18 cellular contexts compared by ENCODE assay signal in the genomic region with DNA sequence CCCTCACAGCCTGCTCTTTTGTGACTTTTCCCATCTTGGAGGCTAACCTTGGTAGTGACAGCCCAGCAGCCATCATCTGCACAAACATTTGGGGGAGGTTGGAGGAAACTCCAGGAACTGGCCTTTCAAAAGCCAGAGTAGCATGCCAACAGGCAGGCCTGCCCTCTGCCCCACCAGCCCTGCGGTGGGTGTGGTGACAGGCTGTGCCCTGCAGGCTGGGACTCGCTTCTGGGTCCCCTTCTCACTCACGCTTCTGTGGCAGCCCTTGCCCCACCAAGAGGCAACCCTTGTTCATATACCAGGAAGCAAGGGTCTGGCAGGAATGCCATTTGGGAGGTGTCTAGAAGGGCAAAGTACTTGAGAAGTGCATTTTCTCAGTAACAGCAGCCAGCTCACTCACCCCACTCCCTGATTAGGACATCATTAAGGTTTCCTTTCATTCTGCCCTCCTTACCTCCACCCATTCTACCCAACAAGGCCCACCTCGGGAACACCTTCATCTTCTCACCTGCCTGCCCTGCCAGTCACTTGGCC. TPM values are rescaled to one million over a fixed set of nuclear protein-coding genes. Genes with fewer than 3 reads are reported as not detected.
DNase-seq lines count a peak whose midpoint lies in the region; ATAC-seq, FAIRE-seq and TF ChIP-seq lines count a peak whose summit lies in the region.
"Had no signal": no experiment of that assay in that cellular context is flagged by ENCODE, and none has a peak within 500 bp of the region (broad histone marks: within the 10 kb centered on the region; RNA-seq: fewer than 3 reads in every experiment).

No MANE protein-coding gene starts in this region.

- H3K4me3 ChIP-seq in bronchial epithelial cell (ENCODE audit: low read depth, low read length) (no peak overlapping the region), esophagus squamous epithelium (no peak overlapping the region), small intestine (ENCODE audit: low read depth in 1 of 2, low read length in 2 of 2) (no peak overlapping the region)
- H3K4me3 ChIP-seq: BLaER1 treated with 17β-estradiol and CSF1 and Interleukin-3, amounts not matched to agents 10 nM and 100 nM had no signal

- peak overlapping the region; percentile 28 to 80 (median 60) for H3K27ac ChIP-seq in esophagus squamous epithelium
- peak overlapping the region in 1 of 2 donors; percentile 70 for H3K27ac ChIP-seq in small intestine (ENCODE audit: low read depth in 1 of 2, low read length in 1 of 2)
- H3K27ac ChIP-seq: BLaER1 treated with 17β-estradiol and CSF1 and Interleukin-3, amounts not matched to agents 10 nM and 100 nM had no signal

- DNase-seq in bronchial epithelial cell (ENCODE audit: low read depth): peak; percentile 6
- no peak for DNase-seq in esophagus squamous epithelium (lab: John Stamatoyannopoulos, UW)
- DNase-seq in small intestine: peak; percentile 88
- DNase-seq in ureter (ENCODE audit: low spot score): peak; percentile 81
- no peak for DNase-seq in SHP77 (lab: John Stamatoyannopoulos, UW)
- DNase-seq in WTC11 (ENCODE audit: low spot score): no peak
- no peak for DNase-seq in HuH-7 (ENCODE audit: low spot score)
- DNase-seq in SKM-1 treated with dmso at 0.1 percent for 144 hours (lab: John Stamatoyannopoulos, UW; ENCODE audit: unreplicated experiment): no peak
- DNase-seq: Calu3; CD8-positive, alpha-beta T cell; DMS79 treated with DMSO at 0.1 percent for 48 hours; GF-D8; H9 had no signal

- FAIRE-seq in bronchial epithelial cell (lab: Jason Lieb, UNC) (no peak), small intestine (lab: Jason Lieb, UNC) (no peak)
- FAIRE-seq: H1, HepG2 had no signal

- no peak for TF ChIP-seq POLR2A in esophagus squamous epithelium (IDR thresholded peaks at IDR 0.05)

- POLR2A ChIA-PET in WTC11 (lab: Charles Lee): no interaction called here

- H3K9me3 Mint-ChIP-seq in WTC11: peaks cover 43% of the 10 kb centered on the region
- H3K9me3 Mint-ChIP-seq: CD8-positive, alpha-beta T cell had no signal

- H3K27me3 ChIP-seq in bronchial epithelial cell (ENCODE audit: control insufficient read depth, insufficient read depth, low read length) (no peaks in the 10 kb centered on the region), esophagus squamous epithelium (peaks cover 0 to 30% (median 0%) of the 10 kb centered on the region in 4 donors), small intestine (ENCODE audit: control insufficient read depth in 2 of 2, insufficient read depth in 2 of 2, low read length in 2 of 2) (peaks cover 0 to 2% of the 10 kb centered on the region in 2 donors)
- H3K27me3 ChIP-seq: BLaER1 treated with 17β-estradiol and CSF1 and Interleukin-3, amounts not matched to agents 10 nM and 100 nM had no signal

- H3K4me1 ChIP-seq in esophagus squamous epithelium: peaks cover 0 to 33% (median 3%) of the 10 kb centered on the region in 3 donors
- peaks cover 2 to 4% of the 10 kb centered on the region in 2 donors for H3K4me1 ChIP-seq in small intestine (ENCODE audit: control insufficient read depth in 2 of 2, insufficient read depth in 1 of 2, low read depth in 1 of 2, low read length in 1 of 2)

- H3K27ac Mint-ChIP-seq in WTC11: no peak overlapping the region
- H3K27ac Mint-ChIP-seq: B cell; CD8-positive, alpha-beta T cell had no signal

- H3K36me3 ChIP-seq in bronchial epithelial cell (ENCODE audit: control insufficient read depth, insufficient read depth, low read length) (no peaks in the 10 kb centered on the region), esophagus squamous epithelium (no peaks in the 10 kb centered on the region), small intestine (ENCODE audit: control insufficient read depth in 2 of 2, insufficient read depth in 2 of 2, low read length in 2 of 2) (no peaks in the 10 kb centered on the region)
- H3K36me3 ChIP-seq: BLaER1 treated with 17β-estradiol and CSF1 and Interleukin-3, amounts not matched to agents 10 nM and 100 nM had no signal

- CTCF ChIA-PET in WTC11 (lab: Charles Lee): no interaction called here

- peaks cover 7% of the 10 kb centered on the region; the same call in 1 of the 2 replicates for H3K27me3 Mint-ChIP-seq in WTC11 (ENCODE audit: low read depth)

- TF ChIP-seq CTCF in bronchial epithelial cell (IDR thresholded peaks at IDR 0.05; ENCODE audit: insufficient read depth, low read length, severe bottlenecking): no peak
- peak in 1 of 6 experiments; percentile 12 for TF ChIP-seq CTCF in esophagus squamous epithelium (IDR thresholded peaks at IDR 0.05)
- TF ChIP-seq CTCF in WTC11 (IDR thresholded peaks at IDR 0.05): no peak

- no peak overlapping the region for H3K4me3 Mint-ChIP-seq in WTC11
- H3K4me3 Mint-ChIP-seq: B cell; CD8-positive, alpha-beta T cell; H9 had no signal

- intact Hi-C loops in esophagus squamous epithelium (cut with DNase I): no loop called here

- H3K4me1 Mint-ChIP-seq in WTC11: peaks cover 7% of the 10 kb centered on the region

- H3K9me3 ChIP-seq in esophagus squamous epithelium (no peaks in the 10 kb centered on the region), small intestine (ENCODE audit: control insufficient read depth, low read depth) (no peaks in the 10 kb centered on the region)

- 30 to 58% methylated on average over 3 to 4 of the region's 4 CpGs for WGBS in esophagus squamous epithelium, 2 donors
- WGBS in small intestine, 3 donors: 20 to 64% (median 29%) methylated on average over 4 of the region's 4 CpGs

- ATAC-seq in WTC11: no peak
- ATAC-seq: CD8-positive, alpha-beta T cell; HepG2 had no signal

- H3K36me3 Mint-ChIP-seq in WTC11: peaks cover 23% of the 10 kb centered on the region
- H3K36me3 Mint-ChIP-seq: CD8-positive, alpha-beta T cell had no signal

TF ChIP-seq in WTC11, 78 proteins besides CTCF, POLR2A, EP300 and RAD21 (continues in another document):
- TF ChIP-seq ZNF232 (CRISPR knock-in tag; IDR thresholded peaks at IDR 0.05) (no peak), TEAD4 (CRISPR knock-in tag; IDR thresholded peaks at IDR 0.05) (no peak), CREB1 (CRISPR knock-in tag; IDR thresholded peaks at IDR 0.05) (no peak), FOXJ3 (CRISPR knock-in tag; IDR thresholded peaks at IDR 0.05; ENCODE audit: borderline replicate concordance) (no peak), ATF1 (CRISPR knock-in tag; IDR thresholded peaks at IDR 0.05) (no peak), GTF2I (CRISPR knock-in tag; conservative IDR thresholded peaks at IDR 0.05) (no peak), TEAD1 (CRISPR knock-in tag; IDR thresholded peaks at IDR 0.05) (no peak), ESRRA (CRISPR knock-in tag; IDR thresholded peaks at IDR 0.05; ENCODE audit: borderline replicate concordance) (no peak), ZNF263 (CRISPR knock-in tag; IDR thresholded peaks at IDR 0.05; ENCODE audit: low read depth) (no peak), MYBL2 (CRISPR knock-in tag; IDR thresholded peaks at IDR 0.05) (no peak)
- TF ChIP-seq, protein P1, sequence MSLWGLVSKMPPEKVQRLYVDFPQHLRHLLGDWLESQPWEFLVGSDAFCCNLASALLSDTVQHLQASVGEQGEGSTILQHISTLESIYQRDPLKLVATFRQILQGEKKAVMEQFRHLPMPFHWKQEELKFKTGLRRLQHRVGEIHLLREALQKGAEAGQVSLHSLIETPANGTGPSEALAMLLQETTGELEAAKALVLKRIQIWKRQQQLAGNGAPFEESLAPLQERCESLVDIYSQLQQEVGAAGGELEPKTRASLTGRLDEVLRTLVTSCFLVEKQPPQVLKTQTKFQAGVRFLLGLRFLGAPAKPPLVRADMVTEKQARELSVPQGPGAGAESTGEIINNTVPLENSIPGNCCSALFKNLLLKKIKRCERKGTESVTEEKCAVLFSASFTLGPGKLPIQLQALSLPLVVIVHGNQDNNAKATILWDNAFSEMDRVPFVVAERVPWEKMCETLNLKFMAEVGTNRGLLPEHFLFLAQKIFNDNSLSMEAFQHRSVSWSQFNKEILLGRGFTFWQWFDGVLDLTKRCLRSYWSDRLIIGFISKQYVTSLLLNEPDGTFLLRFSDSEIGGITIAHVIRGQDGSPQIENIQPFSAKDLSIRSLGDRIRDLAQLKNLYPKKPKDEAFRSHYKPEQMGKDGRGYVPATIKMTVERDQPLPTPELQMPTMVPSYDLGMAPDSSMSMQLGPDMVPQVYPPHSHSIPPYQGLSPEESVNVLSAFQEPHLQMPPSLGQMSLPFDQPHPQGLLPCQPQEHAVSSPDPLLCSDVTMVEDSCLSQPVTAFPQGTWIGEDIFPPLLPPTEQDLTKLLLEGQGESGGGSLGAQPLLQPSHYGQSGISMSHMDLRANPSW (CRISPR knock-in tag; conservative IDR thresholded peaks at IDR 0.05; ENCODE audit: low read depth): no peak
- TF ChIP-seq, protein P2, sequence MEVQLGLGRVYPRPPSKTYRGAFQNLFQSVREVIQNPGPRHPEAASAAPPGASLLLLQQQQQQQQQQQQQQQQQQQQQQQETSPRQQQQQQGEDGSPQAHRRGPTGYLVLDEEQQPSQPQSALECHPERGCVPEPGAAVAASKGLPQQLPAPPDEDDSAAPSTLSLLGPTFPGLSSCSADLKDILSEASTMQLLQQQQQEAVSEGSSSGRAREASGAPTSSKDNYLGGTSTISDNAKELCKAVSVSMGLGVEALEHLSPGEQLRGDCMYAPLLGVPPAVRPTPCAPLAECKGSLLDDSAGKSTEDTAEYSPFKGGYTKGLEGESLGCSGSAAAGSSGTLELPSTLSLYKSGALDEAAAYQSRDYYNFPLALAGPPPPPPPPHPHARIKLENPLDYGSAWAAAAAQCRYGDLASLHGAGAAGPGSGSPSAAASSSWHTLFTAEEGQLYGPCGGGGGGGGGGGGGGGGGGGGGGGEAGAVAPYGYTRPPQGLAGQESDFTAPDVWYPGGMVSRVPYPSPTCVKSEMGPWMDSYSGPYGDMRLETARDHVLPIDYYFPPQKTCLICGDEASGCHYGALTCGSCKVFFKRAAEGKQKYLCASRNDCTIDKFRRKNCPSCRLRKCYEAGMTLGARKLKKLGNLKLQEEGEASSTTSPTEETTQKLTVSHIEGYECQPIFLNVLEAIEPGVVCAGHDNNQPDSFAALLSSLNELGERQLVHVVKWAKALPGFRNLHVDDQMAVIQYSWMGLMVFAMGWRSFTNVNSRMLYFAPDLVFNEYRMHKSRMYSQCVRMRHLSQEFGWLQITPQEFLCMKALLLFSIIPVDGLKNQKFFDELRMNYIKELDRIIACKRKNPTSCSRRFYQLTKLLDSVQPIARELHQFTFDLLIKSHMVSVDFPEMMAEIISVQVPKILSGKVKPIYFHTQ (CRISPR knock-in tag; IDR thresholded peaks at IDR 0.05): no peak

RNA-seq across cellular contexts. Expression of a gene that starts 20.8 kb away (rescaled TPM):
- total RNA-seq in bronchial epithelial cell (not detected in 2 replicates), esophagus squamous epithelium (10 to 100 TPM; 14.8 to 83.8 (median 38.6) TPM), ureter (116 TPM), WTC11 (2021) (1.4 to 3.6 TPM (median 3.0 TPM) in 3 replicates)
- 100 to 1,000 TPM; 128 to 379 (median 329) TPM for polyA plus RNA-seq in small intestine
- total RNA-seq: A172; B cell; CD8-positive, alpha-beta T cell had no signal

Comparison
In these comparisons a context has a peak if more than half of its experiments do, and no peak if none do; other contexts are left out.
1. DNase-seq: peak in bronchial epithelial cell (single experiment), small intestine (single experiment) and ureter (single experiment); none in esophagus squamous epithelium (single experiment), SHP77 (0 of 2), WTC11 (single experiment), HuH-7 (single experiment) and SKM-1 treated with dmso at 0.1 percent for 144 hours (single experiment).